In genomic region chr17:79473836-79474204, GRCh38 we compare ENCODE assay signal across 15 cellular contexts.
A peak's percentile ranks its signal among the peaks of the same experiment; 100 is the strongest.
DNase-seq lines count a peak whose midpoint lies in the region; ATAC-seq and TF ChIP-seq lines count a peak whose summit lies in the region.
"Had no signal": no experiment of that assay in that cellular context is flagged by ENCODE, and none has a peak within 500 bp of the region (broad histone marks: within the 10 kb centered on the region; RNA-seq: fewer than 3 reads in every experiment).

No MANE protein-coding gene starts in this region.

- TF ChIP-seq CTCF in HCT116 (IDR thresholded peaks at IDR 0.05 in 2 of 3, conservative IDR thresholded peaks at IDR 0.05 in 1 of 3; ENCODE audit: borderline replicate concordance in 1 of 3, insufficient read depth in 1 of 3, low read depth in 2 of 3, low read length in 2 of 3) (no peak), glutamatergic neuron (IDR thresholded peaks at IDR 0.05; ENCODE audit: partially characterized antibody, unreplicated experiment) (no peak), neural progenitor cell (IDR thresholded peaks at IDR 0.05) (no peak), mesothelial cell of epicardium (IDR thresholded peaks at IDR 0.05; ENCODE audit: unreplicated experiment) (no peak)

- TF ChIP-seq POLR2A in HCT116 (IDR thresholded peaks at IDR 0.05; ENCODE audit: borderline replicate concordance, extremely low read depth, insufficient read depth, insufficient read length), result no peak

- peaks cover 29% of the 10 kb centered on the region for H3K9me3 Mint-ChIP-seq in glutamatergic neuron (ENCODE audit: unreplicated experiment)
- peaks cover 2% of the 10 kb centered on the region for H3K9me3 Mint-ChIP-seq in neural progenitor cell
- no peaks in the 10 kb centered on the region for H3K9me3 Mint-ChIP-seq in mesothelial cell of epicardium
- H3K9me3 Mint-ChIP-seq in activated CD8-positive, alpha-beta memory T cell treated with anti-CD3 and anti-CD28 coated beads, Interleukin-2, amount 10 ng/mL, durations not matched to agents 7 days and 5 days (ENCODE audit: low read depth), result no peaks in the 10 kb centered on the region
- H3K9me3 Mint-ChIP-seq: CD4-positive, alpha-beta T cell; H9 had no signal

- no peaks in the 10 kb centered on the region for H3K36me3 ChIP-seq in HCT116 (ENCODE audit: control insufficient read depth in 1 of 2, insufficient read depth in 2 of 2, low read length in 2 of 2)
- H3K36me3 ChIP-seq in neural progenitor cell, result no peaks in the 10 kb centered on the region

- no peaks in the 10 kb centered on the region for H4K20me1 ChIP-seq in HCT116 (ENCODE audit: insufficient read depth)
- no peaks in the 10 kb centered on the region for H4K20me1 ChIP-seq in neural progenitor cell (ENCODE audit: low read depth)

- no peaks in the 10 kb centered on the region for H3K9me3 ChIP-seq in HCT116 (ENCODE audit: control insufficient read depth in 1 of 2, insufficient read depth in 1 of 2, low read depth in 1 of 2, low read length in 2 of 2)
- H3K9me3 ChIP-seq in neural progenitor cell (ENCODE audit: low read depth), result no peaks in the 10 kb centered on the region

- H3K27ac ChIP-seq in HCT116 (ENCODE audit: low read depth, low read length) (no peak overlapping the region), angular gyrus (ENCODE audit: low read depth, low read length) (peak overlapping the region; percentile 20), neural progenitor cell (no peak overlapping the region)
- H3K27ac ChIP-seq: C4-2B had no signal

- DNase-seq in HCT116 (ENCODE audit: low read depth, low spot score), result no peak
- DNase-seq in glutamatergic neuron, result no peak
- DNase-seq in neural progenitor cell (ENCODE audit: low spot score), result no peak
- DNase-seq in mesothelial cell of epicardium (ENCODE audit: low spot score in 2 of 2, unreplicated experiment in 2 of 2), result no peak
- no peak for DNase-seq in NCI-H1694 (lab: John Stamatoyannopoulos, UW)
- DNase-seq in activated CD8-positive, alpha-beta memory T cell treated with anti-CD3 and anti-CD28 coated beads, Interleukin-2, amount 10 ng/mL, durations not matched to agents 7 days and 5 days, result no peak
- DNase-seq: AML-193; CD4-positive, alpha-beta T cell; DMS153; DMS79; GDM1; H9 had no signal

- H3F3A ChIP-seq in neural progenitor cell (ENCODE audit: low read depth), result no peaks in the 10 kb centered on the region

- H3K27me3 ChIP-seq in HCT116 (ENCODE audit: insufficient read depth, low read length) (peaks cover 33% of the 10 kb centered on the region), neural progenitor cell (no peaks in the 10 kb centered on the region)

- H3K79me2 ChIP-seq in HCT116 (ENCODE audit: insufficient read depth, low read length) (no peaks in the 10 kb centered on the region), neural progenitor cell (ENCODE audit: low read depth) (no peaks in the 10 kb centered on the region)

- no peaks in the 10 kb centered on the region for H3K9me2 ChIP-seq in HCT116 (ENCODE audit: insufficient read depth)

- peak overlapping the region; percentile 19 for H3K27ac Mint-ChIP-seq in glutamatergic neuron (ENCODE audit: unreplicated experiment)
- peak overlapping the region; percentile 9 for H3K27ac Mint-ChIP-seq in neural progenitor cell
- no peak overlapping the region for H3K27ac Mint-ChIP-seq in mesothelial cell of epicardium
- H3K27ac Mint-ChIP-seq in activated CD8-positive, alpha-beta memory T cell treated with anti-CD3 and anti-CD28 coated beads, Interleukin-2, amount 10 ng/mL, durations not matched to agents 7 days and 5 days, result no peak overlapping the region
- H3K27ac Mint-ChIP-seq: CD4-positive, alpha-beta T cell; H9 had no signal

- peak overlapping the region; percentile 40; the same call in 1 of the 2 replicates for H3K4me2 ChIP-seq in HCT116 (ENCODE audit: low read length)
- no peak overlapping the region for H3K4me2 ChIP-seq in neural progenitor cell

- CTCF ChIA-PET in HCT116 (lab: Charles Lee), result no interaction called here
- CTCF ChIA-PET in activated CD8-positive, alpha-beta memory T cell treated with anti-CD3 and anti-CD28 coated beads, Interleukin-2, amount 10 ng/mL, durations not matched to agents 7 days and 5 days (lab: Charles Lee), result no interaction called here

- H3K4me3 ChIP-seq in HCT116 (replicated peaks in 1 of 2; ENCODE audit: low read depth in 1 of 2, low read length in 2 of 2) (no peak overlapping the region), neural progenitor cell (no peak overlapping the region)

- ATAC-seq in HCT116 (no peak), GM18861 (IDR thresholded peaks at IDR 0.05; ENCODE audit: unreplicated experiment) (no peak)
- no peak for ATAC-seq in activated CD8-positive, alpha-beta memory T cell treated with anti-CD3 and anti-CD28 coated beads, Interleukin-2, amount 10 ng/mL, durations not matched to agents 7 days and 5 days

- H3K4me3 Mint-ChIP-seq in glutamatergic neuron (ENCODE audit: unreplicated experiment) (peak overlapping the region; percentile 1), neural progenitor cell (no peak overlapping the region), mesothelial cell of epicardium (no peak overlapping the region)
- H3K4me3 Mint-ChIP-seq in activated CD8-positive, alpha-beta memory T cell treated with anti-CD3 and anti-CD28 coated beads, Interleukin-2, amount 10 ng/mL, durations not matched to agents 7 days and 5 days, result no peak overlapping the region
- H3K4me3 Mint-ChIP-seq: CD4-positive, alpha-beta T cell; H9 had no signal

- RAD21 ChIA-PET in HCT116 (lab: Charles Lee; ENCODE audit: low non-redundant PET in 1 of 2, low total read pairs in 2 of 2, uncharacterized antibody in 2 of 2, unreplicated experiment in 2 of 2), result no interaction called here

- H3K9ac ChIP-seq in HCT116 (ENCODE audit: low read length), result no peak overlapping the region
- H3K9ac ChIP-seq in neural progenitor cell, result no peak overlapping the region

- H2AFZ ChIP-seq in HCT116 (ENCODE audit: low read depth, low read length, poor library complexity, severe bottlenecking), result no peak overlapping the region
- H2AFZ ChIP-seq in neural progenitor cell (replicated peaks), result no peak overlapping the region

- H3K4me1 Mint-ChIP-seq in glutamatergic neuron (ENCODE audit: low read depth, unreplicated experiment), result peaks cover 50% of the 10 kb centered on the region
- peaks cover 10% of the 10 kb centered on the region for H3K4me1 Mint-ChIP-seq in neural progenitor cell
- peaks cover 19% of the 10 kb centered on the region for H3K4me1 Mint-ChIP-seq in mesothelial cell of epicardium
- no peaks in the 10 kb centered on the region for H3K4me1 Mint-ChIP-seq in activated CD8-positive, alpha-beta memory T cell treated with anti-CD3 and anti-CD28 coated beads, Interleukin-2, amount 10 ng/mL, durations not matched to agents 7 days and 5 days

- intact Hi-C loops in HCT116 (cut with micrococcal nuclease), result loop anchor here (10.0 kb wide), 1 partner anchor 1899 kb away; no protein-coding TSS in a partner anchor

- peaks cover 9% of the 10 kb centered on the region for H3K27me3 Mint-ChIP-seq in glutamatergic neuron (ENCODE audit: unreplicated experiment)
- H3K27me3 Mint-ChIP-seq in neural progenitor cell (ENCODE audit: insufficient read depth, low read depth), result peaks cover 5% of the 10 kb centered on the region
- H3K27me3 Mint-ChIP-seq in mesothelial cell of epicardium (ENCODE audit: low read depth), result peaks cover 86% of the 10 kb centered on the region
- no peaks in the 10 kb centered on the region for H3K27me3 Mint-ChIP-seq in activated CD8-positive, alpha-beta memory T cell treated with anti-CD3 and anti-CD28 coated beads, Interleukin-2, amount 10 ng/mL, durations not matched to agents 7 days and 5 days

- peaks cover 6 to 11% of the 10 kb centered on the region in 2 experiments; a peak in 3 of 4 replicates for H3K4me1 ChIP-seq in HCT116 (ENCODE audit: control insufficient read depth in 1 of 2, insufficient read depth in 2 of 2, low read length in 2 of 2)
- peaks cover 7% of the 10 kb centered on the region for H3K4me1 ChIP-seq in neural progenitor cell

- no TSS peak for BruUV-seq in HCT116 (replicated peaks; lab: Mats Ljungman, UMichigan)

- POLR2A ChIA-PET in HCT116 (lab: Charles Lee), result no interaction called here

- H3K36me3 Mint-ChIP-seq in glutamatergic neuron (ENCODE audit: unreplicated experiment) (no peaks in the 10 kb centered on the region), neural progenitor cell (no peaks in the 10 kb centered on the region), mesothelial cell of epicardium (no peaks in the 10 kb centered on the region)
- no peaks in the 10 kb centered on the region for H3K36me3 Mint-ChIP-seq in activated CD8-positive, alpha-beta memory T cell treated with anti-CD3 and anti-CD28 coated beads, Interleukin-2, amount 10 ng/mL, durations not matched to agents 7 days and 5 days

- TF ChIP-seq RAD21 in HCT116 (IDR thresholded peaks at IDR 0.05; ENCODE audit: low read depth), result no peak

TF ChIP-seq in HCT116, 20 proteins besides CTCF, POLR2A, EP300 and RAD21:
- TF ChIP-seq FOSL1 (IDR thresholded peaks at IDR 0.05; ENCODE audit: low read depth) (no peak), SIN3A (IDR thresholded peaks at IDR 0.05; ENCODE audit: low read depth) (no peak), TCF7L2 (IDR thresholded peaks at IDR 0.05; ENCODE audit: borderline replicate concordance, extremely low read depth, insufficient read depth, insufficient read length) (no peak), ZNF274 (IDR thresholded peaks at IDR 0.05; ENCODE audit: low read depth, low read length) (no peak), CBX3 (IDR thresholded peaks at IDR 0.05; ENCODE audit: low read depth) (no peak), ZFX (IDR thresholded peaks at IDR 0.05) (no peak)

Comparison
In these comparisons a context has a peak if more than half of its experiments do, and no peak if none do; other contexts are left out.
1. H3K27ac Mint-ChIP-seq: peak in glutamatergic neuron (single experiment) and neural progenitor cell (single experiment); none in mesothelial cell of epicardium (single experiment) and activated CD8-positive, alpha-beta memory T cell treated with anti-CD3 and anti-CD28 coated beads, Interleukin-2, amount 10 ng/mL, durations not matched to agents 7 days and 5 days (single experiment).